Comparison of ENCODE assay signal across 9 cellular contexts in genomic region chr3:48467473-48468267, GRCh38. TPM values are rescaled to one million over a fixed set of nuclear protein-coding genes. Genes with fewer than 3 reads are reported as not detected.
DNase-seq lines count a peak whose midpoint lies in the region; ATAC-seq and TF ChIP-seq lines count a peak whose summit lies in the region.
"Had no signal": no experiment of that assay in that cellular context is flagged by ENCODE, and none has a peak within 500 bp of the region (broad histone marks: within the 10 kb centered on the region; RNA-seq: fewer than 3 reads in every experiment).

No MANE protein-coding gene starts in this region.

- peak overlapping the region; percentile 97 for H3K27ac Mint-ChIP-seq in activated CD4-positive, alpha-beta T cell treated with anti-CD3 and anti-CD28 coated beads, Interleukin-2, amount 10 ng/mL, durations not matched to agents 7 days and 5 days
- H3K27ac Mint-ChIP-seq in activated naive CD8-positive, alpha-beta T cell treated with anti-CD3 and anti-CD28 coated beads, Interleukin-2, amount 10 ng/mL, durations not matched to agents 7 days and 5 days: peak overlapping the region; percentile 98

- no peaks in the 10 kb centered on the region for H3K27me3 ChIP-seq in liver (ENCODE audit: control insufficient read depth in 4 of 4, insufficient read depth in 4 of 4, low read length in 3 of 4)

- WGBS in liver: 55% methylated on average over 7 of the region's 7 CpGs

- DNase-seq in activated CD4-positive, alpha-beta T cell treated with anti-CD3 and anti-CD28 coated beads, Interleukin-2, amount 10 ng/mL, durations not matched to agents 7 days and 5 days: no peak
- DNase-seq in activated CD4-positive, alpha-beta T cell treated with anti-CD3 and anti-CD28 coated beads, Interleukin-2, amount 50 U/mL, for 48 hours: no peak
- peak; percentile 29 for DNase-seq in activated naive CD8-positive, alpha-beta T cell treated with anti-CD3 and anti-CD28 coated beads, Interleukin-2, amount 10 ng/mL, durations not matched to agents 7 days and 5 days
- no peak for DNase-seq in stimulated activated naive CD4-positive, alpha-beta T cell treated with Interleukin-2 at 50 U/mL for 16 hours (lab: John Stamatoyannopoulos, UW)
- no peak for DNase-seq in GDM1 (lab: John Stamatoyannopoulos, UW)
- no peak for DNase-seq in omental fat pad (ENCODE audit: low spot score)
- DNase-seq: NCI-H1694 treated with DMSO at 0.1 percent for 48 hours had no signal

- H3K4me3 ChIP-seq in liver (ENCODE audit: low read depth in 1 of 3, low read length in 3 of 3): no peak overlapping the region

- H3K4me3 Mint-ChIP-seq in activated CD4-positive, alpha-beta T cell treated with anti-CD3 and anti-CD28 coated beads, Interleukin-2, amount 10 ng/mL, durations not matched to agents 7 days and 5 days: peak overlapping the region; percentile 87
- H3K4me3 Mint-ChIP-seq in activated naive CD8-positive, alpha-beta T cell treated with anti-CD3 and anti-CD28 coated beads, Interleukin-2, amount 10 ng/mL, durations not matched to agents 7 days and 5 days: peak overlapping the region; percentile 97

- no peak overlapping the region for H3K9ac ChIP-seq in liver (ENCODE audit: low read depth in 1 of 2, low read length in 2 of 2)

- CTCF ChIA-PET in activated CD4-positive, alpha-beta T cell treated with anti-CD3 and anti-CD28 coated beads, Interleukin-2, amount 10 ng/mL, durations not matched to agents 7 days and 5 days (lab: Charles Lee): interaction anchor here (0.5 to 6.5 kb wide), 5 partner anchors 14 to 134 kb away, joined by 3 to 34 read pairs (median 3); partner anchors contain the start of gene ATRIP

- no peaks in the 10 kb centered on the region for H3K27me3 Mint-ChIP-seq in activated CD4-positive, alpha-beta T cell treated with anti-CD3 and anti-CD28 coated beads, Interleukin-2, amount 10 ng/mL, durations not matched to agents 7 days and 5 days
- no peaks in the 10 kb centered on the region for H3K27me3 Mint-ChIP-seq in activated naive CD8-positive, alpha-beta T cell treated with anti-CD3 and anti-CD28 coated beads, Interleukin-2, amount 10 ng/mL, durations not matched to agents 7 days and 5 days

- H3K36me3 Mint-ChIP-seq in activated CD4-positive, alpha-beta T cell treated with anti-CD3 and anti-CD28 coated beads, Interleukin-2, amount 10 ng/mL, durations not matched to agents 7 days and 5 days (ENCODE audit: low read depth): peaks cover 51% of the 10 kb centered on the region
- H3K36me3 Mint-ChIP-seq in activated naive CD8-positive, alpha-beta T cell treated with anti-CD3 and anti-CD28 coated beads, Interleukin-2, amount 10 ng/mL, durations not matched to agents 7 days and 5 days: peaks cover 32% of the 10 kb centered on the region

- no peak for TF ChIP-seq RAD21 in liver (IDR thresholded peaks at IDR 0.05)

- POLR2A ChIA-PET in activated CD4-positive, alpha-beta T cell treated with anti-CD3 and anti-CD28 coated beads, Interleukin-2, amount 10 ng/mL, durations not matched to agents 7 days and 5 days (lab: Charles Lee): interaction anchor here (0.6 kb wide), 1 partner anchor 1386 kb away, joined by 3 read pairs; no protein-coding TSS in a partner anchor
- POLR2A ChIA-PET in activated naive CD8-positive, alpha-beta T cell treated with anti-CD3 and anti-CD28 coated beads, Interleukin-2, amount 10 ng/mL, durations not matched to agents 7 days and 5 days (lab: Charles Lee): interaction anchor here (0.6 to 3.1 kb wide), 12 partner anchors 12 to 554 kb away, joined by 3 to 29 read pairs (median 6); partner anchors contain the start of genes ATRIP, CCDC51, SHISA5 and TMA7

- TF ChIP-seq CTCF in liver (IDR thresholded peaks at IDR 0.05; ENCODE audit: low read depth, low read length, missing input control) (no peak), omental fat pad (IDR thresholded peaks at IDR 0.05) (no peak)

- no peaks in the 10 kb centered on the region for H3K9me3 ChIP-seq in liver (ENCODE audit: control insufficient read depth in 4 of 4, low read length in 3 of 4)

- H3K4me1 ChIP-seq in liver (ENCODE audit: control insufficient read depth in 4 of 4, insufficient read depth in 4 of 4, low read length in 3 of 4): peaks cover 22 to 65% (median 53%) of the 10 kb centered on the region in 4 donors

- ATAC-seq in activated naive CD8-positive, alpha-beta T cell treated with anti-CD3 and anti-CD28 coated beads, Interleukin-2, amount 10 ng/mL, durations not matched to agents 7 days and 5 days (ENCODE audit: low read depth): no peak
- no peak for ATAC-seq in omental fat pad (ENCODE audit: low FRiP score)

- H3K36me3 ChIP-seq in liver (ENCODE audit: control insufficient read depth in 4 of 4, insufficient read depth in 3 of 4, low read depth in 1 of 4, low read length in 3 of 4): peaks cover 0 to 5% (median 0%) of the 10 kb centered on the region in 4 donors

- H3K27ac ChIP-seq in liver (ENCODE audit: low read depth in 1 of 2, low read length in 2 of 2): peak overlapping the region; percentile 92 to 95
- peak overlapping the region; percentile 99 for H3K27ac ChIP-seq in temporal lobe (ENCODE audit: low read depth, low read length)

- H3K4me1 Mint-ChIP-seq in activated CD4-positive, alpha-beta T cell treated with anti-CD3 and anti-CD28 coated beads, Interleukin-2, amount 10 ng/mL, durations not matched to agents 7 days and 5 days: peaks cover 49% of the 10 kb centered on the region
- H3K4me1 Mint-ChIP-seq in activated naive CD8-positive, alpha-beta T cell treated with anti-CD3 and anti-CD28 coated beads, Interleukin-2, amount 10 ng/mL, durations not matched to agents 7 days and 5 days: peaks cover 37% of the 10 kb centered on the region

- H3K9me3 Mint-ChIP-seq in activated CD4-positive, alpha-beta T cell treated with anti-CD3 and anti-CD28 coated beads, Interleukin-2, amount 10 ng/mL, durations not matched to agents 7 days and 5 days: no peaks in the 10 kb centered on the region
- H3K9me3 Mint-ChIP-seq in activated naive CD8-positive, alpha-beta T cell treated with anti-CD3 and anti-CD28 coated beads, Interleukin-2, amount 10 ng/mL, durations not matched to agents 7 days and 5 days: no peaks in the 10 kb centered on the region

TF ChIP-seq in liver, 16 proteins besides CTCF, POLR2A, EP300 and RAD21:
- TF ChIP-seq RXRA (IDR thresholded peaks at IDR 0.05) (no peak), EGR1 (IDR thresholded peaks at IDR 0.05; ENCODE audit: low read depth in 2 of 2) (no peak), SP1 (IDR thresholded peaks at IDR 0.05) (no peak), MAX (IDR thresholded peaks at IDR 0.05) (no peak), HNF4G (IDR thresholded peaks at IDR 0.05) (no peak), NR2F2 (IDR thresholded peaks at IDR 0.05) (no peak), GABPA (IDR thresholded peaks at IDR 0.05 in 1 of 2, conservative IDR thresholded peaks at IDR 0.05 in 1 of 2) (no peak)

RNA-seq across cellular contexts. Expression of gene ATRIP, which starts 21.1 kb away (rescaled TPM):
- 10 to 100 TPM; 17.4 to 19.4 TPM for total RNA-seq in activated CD4-positive, alpha-beta T cell treated with anti-CD3 and anti-CD28 coated beads, Interleukin-2, amount 10 ng/mL, durations not matched to agents 7 days and 5 days
- total RNA-seq in activated naive CD8-positive, alpha-beta T cell treated with anti-CD3 and anti-CD28 coated beads, Interleukin-2, amount 10 ng/mL, durations not matched to agents 7 days and 5 days: 10 to 100 TPM; 17.0 to 19.9 TPM
- total RNA-seq in liver (1 to 10 TPM; 3.3 to 4.6 TPM), temporal lobe (4.7 TPM), omental fat pad (1 to 10 TPM; 4.0 to 6.5 (median 5.5) TPM)
- 1 to 10 TPM; 1.7 to 2.5 TPM for polyA plus RNA-seq in liver

RNA-seq across cellular contexts. Expression of gene TMA7, which starts 27.6 kb away (rescaled TPM):
- 100 to 1,000 TPM; 285 to 290 TPM for total RNA-seq in activated CD4-positive, alpha-beta T cell treated with anti-CD3 and anti-CD28 coated beads, Interleukin-2, amount 10 ng/mL, durations not matched to agents 7 days and 5 days
- total RNA-seq in activated naive CD8-positive, alpha-beta T cell treated with anti-CD3 and anti-CD28 coated beads, Interleukin-2, amount 10 ng/mL, durations not matched to agents 7 days and 5 days: 100 to 1,000 TPM; 260 to 263 TPM
- total RNA-seq in liver (10 to 100 TPM; 75.2 to 92.0 TPM), temporal lobe (120 TPM), omental fat pad (100 to 1,000 TPM; 239 to 266 (median 255) TPM)
- 100 to 1,000 TPM; 134 to 241 TPM for polyA plus RNA-seq in liver

RNA-seq across cellular contexts. Expression of gene CCDC51, which starts 27.8 kb away (rescaled TPM):
- 10 to 100 TPM; 11.6 to 15.1 TPM for total RNA-seq in activated CD4-positive, alpha-beta T cell treated with anti-CD3 and anti-CD28 coated beads, Interleukin-2, amount 10 ng/mL, durations not matched to agents 7 days and 5 days
- 10 to 100 TPM; 11.5 to 12.2 TPM for total RNA-seq in activated naive CD8-positive, alpha-beta T cell treated with anti-CD3 and anti-CD28 coated beads, Interleukin-2, amount 10 ng/mL, durations not matched to agents 7 days and 5 days
- total RNA-seq in liver (10 to 100 TPM in 1 of 2 donors, 1 to 10 TPM in 1; 7.9 to 12.7 TPM), temporal lobe (7.4 TPM), omental fat pad (10 to 100 TPM; 11.6 to 15.1 (median 13.6) TPM)
- polyA plus RNA-seq in liver: 10 to 100 TPM in 1 of 2 donors, 1 to 10 TPM in 1; 9.2 to 13.7 TPM

RNA-seq across cellular contexts. Expression of gene SHISA5, which starts 36.3 kb away (rescaled TPM):
- 100 to 1,000 TPM; 266 to 271 TPM for total RNA-seq in activated CD4-positive, alpha-beta T cell treated with anti-CD3 and anti-CD28 coated beads, Interleukin-2, amount 10 ng/mL, durations not matched to agents 7 days and 5 days
- total RNA-seq in activated naive CD8-positive, alpha-beta T cell treated with anti-CD3 and anti-CD28 coated beads, Interleukin-2, amount 10 ng/mL, durations not matched to agents 7 days and 5 days: 100 to 1,000 TPM; 215 to 224 TPM
- 10 to 100 TPM; 40.7 to 50.3 TPM for total RNA-seq in liver
- 100 to 1,000 TPM; 101 to 104 TPM for polyA plus RNA-seq in liver
- 47.5 TPM for total RNA-seq in temporal lobe
- 100 to 1,000 TPM in 3 of 4 donors, 10 to 100 TPM in 1; 99.5 to 120 (median 118) TPM for total RNA-seq in omental fat pad

RNA-seq across cellular contexts. Expression of gene PLXNB1, which starts 37.8 kb away (rescaled TPM):
- 1 to 10 TPM; 2.3 to 2.5 TPM for total RNA-seq in activated CD4-positive, alpha-beta T cell treated with anti-CD3 and anti-CD28 coated beads, Interleukin-2, amount 10 ng/mL, durations not matched to agents 7 days and 5 days
- total RNA-seq in activated naive CD8-positive, alpha-beta T cell treated with anti-CD3 and anti-CD28 coated beads, Interleukin-2, amount 10 ng/mL, durations not matched to agents 7 days and 5 days: 1 to 10 TPM; 4.5 to 6.2 TPM
- total RNA-seq in liver (100 to 1,000 TPM in 1 of 2 donors, 10 to 100 TPM in 1; 90.0 to 204 TPM), temporal lobe (50.9 TPM), omental fat pad (10 to 100 TPM; 66.7 to 91.3 (median 77.1) TPM)
- 10 to 100 TPM; 38.1 to 55.7 TPM for polyA plus RNA-seq in liver
